8 cellular contexts compared by ENCODE assay signal in the genomic region with DNA sequence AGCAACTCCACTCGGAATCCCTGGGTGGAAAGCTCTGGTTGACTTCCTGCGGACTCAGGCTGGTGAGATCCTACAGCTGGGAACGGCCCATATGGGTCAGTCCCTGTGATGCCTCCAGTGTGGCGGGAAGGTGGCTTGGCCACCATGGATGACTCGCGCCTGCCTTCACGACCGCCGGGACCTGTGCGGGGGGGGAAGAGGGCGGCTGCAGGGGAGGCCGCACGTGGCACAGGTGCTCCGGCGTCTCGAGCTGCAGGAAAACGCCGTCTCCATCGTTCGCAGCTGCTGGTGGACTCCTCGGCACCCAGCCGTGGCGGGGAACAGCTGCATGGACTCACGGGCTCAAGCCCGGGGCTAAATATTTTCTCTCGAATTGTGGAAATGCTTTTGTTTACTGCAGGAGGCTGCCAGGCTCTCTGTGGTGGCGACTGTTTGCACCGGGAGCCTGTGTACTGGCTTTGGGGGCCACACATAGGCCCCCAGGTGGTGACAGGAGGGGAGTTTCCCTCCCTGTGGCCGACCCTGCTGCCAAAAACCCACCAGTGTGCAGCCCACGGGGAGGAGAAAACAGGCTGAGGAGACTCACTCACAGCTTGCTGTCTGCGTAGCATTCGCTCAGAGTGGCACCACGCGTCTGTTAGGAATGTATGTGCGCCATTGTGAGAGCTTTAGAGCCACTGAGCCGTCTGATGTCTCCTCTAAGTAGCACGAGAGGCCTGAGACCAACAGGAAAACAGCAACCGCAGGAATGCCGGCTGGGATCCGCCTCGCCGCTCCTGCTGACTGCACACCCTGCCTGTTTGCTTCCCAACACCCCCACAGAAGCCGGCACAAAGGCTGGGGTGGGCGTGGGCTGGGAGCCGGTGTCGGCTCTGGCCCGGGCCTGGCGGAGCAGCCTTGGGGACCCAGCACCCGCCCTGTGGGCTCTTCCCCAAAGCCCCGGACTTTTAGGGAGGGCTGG.
DNase-seq lines count a peak whose midpoint lies in the region; FAIRE-seq and TF ChIP-seq lines count a peak whose summit lies in the region.

No MANE protein-coding gene starts in this region.

- FAIRE-seq in D721Med (lab: Jason Lieb, UNC): no peak

- H3K27me3 ChIP-seq in BLaER1 treated with 17β-estradiol and CSF1 and Interleukin-3, amounts not matched to agents 10 nM and 100 nM: peaks cover 0 to 36% (median 0%) of the 10 kb centered on the region in 11 experiments; a peak in 7 of 22 replicates
- no peaks in the 10 kb centered on the region for H3K27me3 ChIP-seq in osteoblast (ENCODE audit: insufficient read depth, low read length)

- no peaks in the 10 kb centered on the region for H3K9me3 ChIP-seq in BLaER1 treated with 17β-estradiol and CSF1 and Interleukin-3, amounts not matched to agents 10 nM and 100 nM (replicated peaks in 1 of 11)
- no peaks in the 10 kb centered on the region for H3K9me3 ChIP-seq in osteoblast (ENCODE audit: low read depth, low read length)

- no peaks in the 10 kb centered on the region for H3K79me2 ChIP-seq in osteoblast (ENCODE audit: insufficient read depth, low read length)

- peak overlapping the region; percentile 73 for H2AFZ ChIP-seq in osteoblast (ENCODE audit: low read length)

- H3K4me1 ChIP-seq in BLaER1 treated with 17β-estradiol and CSF1 and Interleukin-3, amounts not matched to agents 10 nM and 100 nM: peaks cover 22 to 91% (median 76%) of the 10 kb centered on the region in 10 experiments
- peaks cover 17% of the 10 kb centered on the region for H3K4me1 ChIP-seq in osteoblast (ENCODE audit: insufficient read depth, low read length)

- H3K27ac ChIP-seq in BLaER1 treated with 17β-estradiol and CSF1 and Interleukin-3, amounts not matched to agents 10 nM and 100 nM: peak overlapping the region in 8 of 11 experiments; percentile 68 to 93 (median 84); a peak in 16 of 22 replicates
- peak overlapping the region; percentile 98 for H3K27ac ChIP-seq in osteoblast (ENCODE audit: low read depth, low read length)

- H3K36me3 ChIP-seq in BLaER1 treated with 17β-estradiol and CSF1 and Interleukin-3, amounts not matched to agents 10 nM and 100 nM: peaks cover 0 to 26% (median 9%) of the 10 kb centered on the region in 11 experiments; a peak in 13 of 22 replicates
- no peaks in the 10 kb centered on the region for H3K36me3 ChIP-seq in osteoblast (ENCODE audit: insufficient read depth, low read length)

- no peak for TF ChIP-seq CTCF in osteoblast (IDR thresholded peaks at IDR 0.05; ENCODE audit: extremely low read depth, low read depth, low read length)
- TF ChIP-seq CTCF in D721Med (IDR thresholded peaks at IDR 0.05; ENCODE audit: insufficient read depth, missing control alignments): no peak

- peaks cover 0 to 64% (median 13%) of the 10 kb centered on the region in 11 experiments; a peak in 10 of 22 replicates for H4K20me1 ChIP-seq in BLaER1 treated with 17β-estradiol and CSF1 and Interleukin-3, amounts not matched to agents 10 nM and 100 nM
- no peaks in the 10 kb centered on the region for H4K20me1 ChIP-seq in osteoblast (ENCODE audit: insufficient read depth, low read length)

- peak overlapping the region in 9 of 10 experiments; percentile 24 to 60 (median 47); a peak in 16 of 20 replicates for H3K4me3 ChIP-seq in BLaER1 treated with 17β-estradiol and CSF1 and Interleukin-3, amounts not matched to agents 10 nM and 100 nM
- H3K4me3 ChIP-seq in osteoblast (ENCODE audit: insufficient read depth, low read length): peak overlapping the region; percentile 66

- DNase-seq in NCI-H1417 (lab: John Stamatoyannopoulos, UW) (peak; percentile 2 to 86 (median 75)), epidermal melanocyte (ENCODE audit: insufficient read length, low spot score) (peak; percentile 99), osteoblast (ENCODE audit: insufficient read length, low spot score, missing footprints) (peak; percentile 100), HuH-7 (ENCODE audit: low spot score) (no peak), NCI-H2107 treated with DMSO at 0.1 percent for 48 hours (lab: John Stamatoyannopoulos, UW; ENCODE audit: unreplicated experiment) (no peak), D721Med (ENCODE audit: insufficient read length, low spot score) (no peak), cerebellar nuclear complex (lab: John Stamatoyannopoulos, UW) (no peak)

- peak overlapping the region; percentile 71 to 100 (median 98) for H3K4me2 ChIP-seq in BLaER1 treated with 17β-estradiol and CSF1 and Interleukin-3, amounts not matched to agents 10 nM and 100 nM
- peak overlapping the region; percentile 83 for H3K4me2 ChIP-seq in osteoblast (ENCODE audit: insufficient read depth, low read length)

- peak overlapping the region in 8 of 11 experiments; percentile 61 to 81 (median 76); a peak in 16 of 22 replicates for H3K9ac ChIP-seq in BLaER1 treated with 17β-estradiol and CSF1 and Interleukin-3, amounts not matched to agents 10 nM and 100 nM

Comparison
In these comparisons a context has a peak if more than half of its experiments do, and no peak if none do; other contexts are left out.
1. DNase-seq: peak in NCI-H1417 (3 of 3), epidermal melanocyte (single experiment) and osteoblast (single experiment); none in HuH-7 (single experiment), NCI-H2107 treated with DMSO at 0.1 percent for 48 hours (single experiment), D721Med (single experiment) and cerebellar nuclear complex (0 of 2).